Comparison of ENCODE assay signal across 12 cellular contexts in the genomic region with DNA sequence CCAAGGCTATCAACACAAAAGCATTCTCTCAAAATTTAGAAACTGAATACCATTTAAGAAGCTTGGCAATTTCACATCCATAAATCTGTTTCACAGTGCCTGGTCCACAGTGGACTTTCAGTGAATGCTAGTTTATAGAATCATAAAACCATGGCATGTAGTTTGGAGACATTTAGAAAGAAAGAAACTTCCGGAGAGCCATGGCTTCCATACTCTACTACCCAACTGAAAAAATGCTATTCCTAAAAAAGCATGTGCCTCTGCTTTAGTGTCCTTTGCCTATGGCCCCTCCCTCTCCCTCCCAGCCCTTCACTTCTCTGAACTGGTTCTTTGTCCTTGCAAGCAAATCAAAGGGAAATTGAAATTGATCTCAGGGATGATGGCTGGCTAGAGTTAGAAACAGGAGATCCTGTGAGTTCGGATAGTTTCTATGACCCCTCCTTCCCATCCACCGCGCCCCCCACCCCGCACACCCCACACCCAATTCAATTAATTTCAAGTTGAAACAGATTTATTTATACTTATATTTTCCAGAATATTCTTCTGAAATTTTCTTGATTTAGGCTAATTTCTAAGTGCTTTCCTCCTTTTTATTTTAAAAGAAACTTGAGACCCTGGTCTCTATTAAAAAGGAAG.
A peak's percentile ranks its signal among the peaks of the same experiment; 100 is the strongest.
DNase-seq lines count a peak whose midpoint lies in the region; ATAC-seq and TF ChIP-seq lines count a peak whose summit lies in the region.
"Had no signal": no experiment of that assay in that cellular context is flagged by ENCODE, and none has a peak within 500 bp of the region (broad histone marks: within the 10 kb centered on the region; RNA-seq: fewer than 3 reads in every experiment).

No MANE protein-coding gene starts in this region.

- peak overlapping the region in 1 of 2 donors; percentile 12 for H3K4me3 Mint-ChIP-seq in activated T-cell treated with anti-CD3 and anti-CD28 coated beads, Interleukin-2, amount 50 U/mL, for 72 hours
- peak overlapping the region; percentile 48 to 61 for H3K4me3 Mint-ChIP-seq in effector memory CD8-positive, alpha-beta T cell
- H3K4me3 Mint-ChIP-seq in osteocyte (ENCODE audit: unreplicated experiment) = no peak overlapping the region

- peak overlapping the region; percentile 30 for H3K27ac Mint-ChIP-seq in activated T-cell treated with anti-CD3 and anti-CD28 coated beads, Interleukin-2, amount 50 U/mL, for 72 hours
- H3K27ac Mint-ChIP-seq in effector memory CD8-positive, alpha-beta T cell = peak overlapping the region; percentile 42 to 52
- H3K27ac Mint-ChIP-seq in osteocyte (ENCODE audit: unreplicated experiment) = peak overlapping the region; percentile 18

- no peak for ATAC-seq in activated T-cell treated with anti-CD3 and anti-CD28 coated beads, Interleukin-2, amount 50 U/mL, for 72 hours (replicated peaks in 1 of 2)
- no peak for ATAC-seq in effector memory CD8-positive, alpha-beta T cell (replicated peaks)

- no peaks in the 10 kb centered on the region for H3K9me3 Mint-ChIP-seq in activated T-cell treated with anti-CD3 and anti-CD28 coated beads, Interleukin-2, amount 50 U/mL, for 72 hours
- peaks cover 0 to 3% of the 10 kb centered on the region in 2 donors for H3K9me3 Mint-ChIP-seq in effector memory CD8-positive, alpha-beta T cell
- H3K9me3 Mint-ChIP-seq in osteocyte (ENCODE audit: unreplicated experiment) = peaks cover 6% of the 10 kb centered on the region

- in situ Hi-C loops in SK-MEL-5 (cut with HindIII; ENCODE audit: low pct_unique_long_range_greater_than_20kb, low sequenced_read_pairs) = no loop called here

- peaks cover 17% of the 10 kb centered on the region for H3K4me1 Mint-ChIP-seq in activated T-cell treated with anti-CD3 and anti-CD28 coated beads, Interleukin-2, amount 50 U/mL, for 72 hours (ENCODE audit: low read depth)
- H3K4me1 Mint-ChIP-seq in effector memory CD8-positive, alpha-beta T cell (ENCODE audit: low read depth in 2 of 2) = peaks cover 16 to 17% of the 10 kb centered on the region in 2 donors
- H3K4me1 Mint-ChIP-seq in osteocyte (ENCODE audit: unreplicated experiment) = peaks cover 18% of the 10 kb centered on the region

- no peak for DNase-seq in activated T-cell treated with anti-CD3 and anti-CD28 coated beads, Interleukin-2, amount 50 U/mL, for 72 hours
- DNase-seq in activated T-cell treated with anti-CD3 and anti-CD28 coated beads, Interleukin-2, amount 50 U/mL, for 1 hour = no peak
- DNase-seq in SK-MEL-5 (ENCODE audit: low read depth, low spot score) (peak; percentile 97), osteocyte (ENCODE audit: extremely low spot score, unreplicated experiment) (no peak), A172 (ENCODE audit: low spot score) (no peak), LoVo (ENCODE audit: low spot score) (no peak), RKO (ENCODE audit: low spot score) (no peak)
- DNase-seq in effector memory CD8-positive, alpha-beta T cell = no peak
- DNase-seq: hypothalamus, MG63, right cardiac atrium, uterus had no signal

- H3K27me3 Mint-ChIP-seq in activated T-cell treated with anti-CD3 and anti-CD28 coated beads, Interleukin-2, amount 50 U/mL, for 72 hours (ENCODE audit: low read depth) = peaks cover 46% of the 10 kb centered on the region
- H3K27me3 Mint-ChIP-seq in effector memory CD8-positive, alpha-beta T cell = peaks cover 0 to under 1% of the 10 kb centered on the region in 2 donors
- H3K27me3 Mint-ChIP-seq in osteocyte (ENCODE audit: unreplicated experiment) = no peaks in the 10 kb centered on the region

- peaks cover 0 to 4% of the 10 kb centered on the region in 2 donors for H3K36me3 Mint-ChIP-seq in activated T-cell treated with anti-CD3 and anti-CD28 coated beads, Interleukin-2, amount 50 U/mL, for 72 hours (ENCODE audit: insufficient read depth in 2 of 2)
- H3K36me3 Mint-ChIP-seq in effector memory CD8-positive, alpha-beta T cell (ENCODE audit: insufficient read depth) = no peaks in the 10 kb centered on the region
- peaks cover 2% of the 10 kb centered on the region for H3K36me3 Mint-ChIP-seq in osteocyte (ENCODE audit: unreplicated experiment)

- no peak for TF ChIP-seq CTCF in osteocyte (IDR thresholded peaks at IDR 0.05)
